Comparison of ENCODE assay signal across 1 cellular context in genomic region chr6:136959471-136959891, GRCh38.
TF ChIP-seq lines count a peak whose summit lies in the region.

No MANE protein-coding gene starts in this region.

TF ChIP-seq in H1, 55 proteins besides CTCF, POLR2A, EP300 and RAD21 (continued from another document):
- TF ChIP-seq EGR1 (IDR thresholded peaks at IDR 0.05; ENCODE audit: borderline replicate concordance, low read depth, low read length) = no peak
- TF ChIP-seq CHD7 (IDR thresholded peaks at IDR 0.05; ENCODE audit: insufficient replicate concordance, low read length) = no peak
- TF ChIP-seq YY1 (IDR thresholded peaks at IDR 0.05; ENCODE audit: low read depth, low read length) = no peak
- TF ChIP-seq E2F6 (IDR thresholded peaks at IDR 0.05) = peak; percentile 86
- TF ChIP-seq RNF2 (IDR thresholded peaks at IDR 0.05; ENCODE audit: borderline replicate concordance, low read depth, low read length, missing control alignments, poor library complexity, severe bottlenecking) = no peak
- TF ChIP-seq MAX (IDR thresholded peaks at IDR 0.05) = peak; percentile 90
- no peak for TF ChIP-seq ZNF274 (IDR thresholded peaks at IDR 0.05; ENCODE audit: borderline replicate concordance, extremely low read depth, low read length)
- TF ChIP-seq ASH2L (IDR thresholded peaks at IDR 0.05; ENCODE audit: low read length) = no peak
- no peak for TF ChIP-seq USF2 (IDR thresholded peaks at IDR 0.05; ENCODE audit: low read length)
- TF ChIP-seq TEAD4 (IDR thresholded peaks at IDR 0.05; ENCODE audit: low read depth, low read length) = no peak
- TF ChIP-seq SUZ12 (IDR thresholded peaks at IDR 0.05; ENCODE audit: low read length) = no peak
